1 cellular context compared by ENCODE assay signal in the genomic region with DNA sequence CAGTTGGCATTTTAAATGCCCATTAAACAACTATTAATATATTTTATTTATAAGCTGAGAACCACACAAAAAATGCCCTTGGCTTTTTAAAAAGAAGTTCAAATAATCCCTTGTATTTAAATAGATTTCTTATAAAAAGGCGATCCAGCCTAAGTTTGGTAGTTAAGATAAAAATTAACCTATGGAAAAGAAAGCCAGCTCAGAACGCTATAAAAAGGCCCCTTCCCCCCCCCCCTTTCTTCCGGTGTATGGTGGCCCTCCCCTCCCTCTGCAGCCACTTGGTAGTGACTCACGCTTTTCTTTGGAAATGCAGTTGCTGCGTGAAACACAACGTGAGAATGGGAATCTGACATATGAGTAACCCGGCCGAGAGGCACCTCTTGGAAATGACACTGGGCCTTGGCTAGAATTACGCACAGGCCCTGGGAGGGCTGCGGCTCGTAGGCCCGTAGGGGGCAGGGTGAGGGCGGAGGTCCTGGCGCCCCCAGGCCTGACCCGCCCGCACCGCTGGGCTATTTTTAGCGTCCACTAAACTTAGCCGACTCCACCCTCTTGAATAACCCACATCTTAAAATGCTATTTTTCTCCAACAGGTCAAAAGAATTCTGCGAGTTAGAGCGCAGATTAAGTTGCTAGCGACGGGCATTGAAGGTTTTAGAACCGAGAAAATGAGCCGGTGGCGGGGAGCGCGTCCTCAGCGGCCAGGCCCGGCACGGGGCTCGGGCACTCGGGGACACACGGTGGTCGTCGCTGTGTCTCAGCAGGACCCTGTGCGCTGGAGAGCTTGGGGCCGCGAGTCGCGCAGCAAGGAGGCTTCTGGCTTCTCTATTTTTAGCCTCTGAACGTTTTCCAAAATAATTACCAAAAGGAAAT.
TF ChIP-seq lines count a peak whose summit lies in the region.

No MANE protein-coding gene starts in this region.

TF ChIP-seq in GM12878, 131 proteins besides CTCF, POLR2A, EP300 and RAD21:
- TF ChIP-seq MEF2A (IDR thresholded peaks at IDR 0.05; ENCODE audit: insufficient read depth, low read depth, low read length) (0 out of 2 replicates have a peak, but pooled peaks have one; percentile 31), HDAC6 (IDR thresholded peaks at IDR 0.05; ENCODE audit: unreplicated experiment) (peak; percentile 93), EZH2 (IDR thresholded peaks at IDR 0.05; ENCODE audit: borderline replicate concordance, control insufficient read depth, low read depth, low read length) (no peak), SMAD1 (IDR thresholded peaks at IDR 0.05; ENCODE audit: low read depth, partially characterized antibody) (no peak), SMC3 (IDR thresholded peaks at IDR 0.05; ENCODE audit: borderline replicate concordance, low read length) (no peak), MYC (IDR thresholded peaks at IDR 0.05; ENCODE audit: insufficient read depth, insufficient read length, insufficient replicate concordance, low read length, severe bottlenecking) (no peak), HDAC2 (IDR thresholded peaks at IDR 0.05) (peak; percentile 75; the same call in 1 of the 2 replicates), SPI1 (IDR thresholded peaks at IDR 0.05; ENCODE audit: borderline replicate concordance, insufficient read depth, low read depth, low read length) (no peak), GATAD2B (conservative IDR thresholded peaks at IDR 0.05; ENCODE audit: low read depth) (0 out of 2 replicates have a peak, but pooled peaks have one; percentile 21), ASH2L (IDR thresholded peaks at IDR 0.05; ENCODE audit: borderline replicate concordance, low read depth) (peak; percentile 61; the same call in 1 of the 2 replicates), MEF2B (IDR thresholded peaks at IDR 0.05; ENCODE audit: partially characterized antibody, poor library complexity, severe bottlenecking) (peak; percentile 27), CREM (IDR thresholded peaks at IDR 0.05; ENCODE audit: low read depth) (0 out of 2 replicates have a peak, but pooled peaks have one; percentile 19), IRF3 (IDR thresholded peaks at IDR 0.05) (no peak)
